ENCODE assay signal across 21 cellular contexts in the genomic region with DNA sequence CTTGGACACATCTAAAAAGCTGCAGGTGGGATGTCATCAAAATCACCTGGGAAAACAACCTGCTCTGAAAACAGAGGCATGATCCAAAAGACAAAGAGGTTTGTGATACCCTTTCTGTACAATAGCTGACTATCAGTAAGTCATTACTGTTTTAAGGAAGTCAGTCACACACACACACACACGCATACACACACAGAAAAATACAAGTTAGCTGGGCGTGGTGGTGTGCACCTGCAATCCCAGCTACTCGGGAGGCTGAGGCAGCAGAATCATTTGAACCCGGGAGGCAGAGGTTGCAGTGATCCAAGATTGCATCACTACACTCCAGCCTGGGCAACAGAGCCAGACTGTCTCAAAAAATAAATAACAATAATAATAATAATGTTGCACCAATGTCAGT. TPM values are rescaled to one million over a fixed set of nuclear protein-coding genes. Genes with fewer than 3 reads are reported as not detected.
"Had no signal": no experiment of that assay in that cellular context is flagged by ENCODE, and none has a peak within 500 bp of the region (broad histone marks: within the 10 kb centered on the region; RNA-seq: fewer than 3 reads in every experiment).

No MANE protein-coding gene starts in this region.

- H3K9me3 Mint-ChIP-seq: dendritic cell treated with granulocyte-macrophage colony-stimulating factor and Interleukin-4, amounts not matched to agents 40 ng/mL and 50 ng/mL, for 4 days; effector memory CD8-positive, alpha-beta T cell; endodermal cell had no signal

- H3K36me3 ChIP-seq: colonic mucosa, esophagus squamous epithelium, gastrocnemius medialis, heart right ventricle, left lung, lower lobe of right lung had no signal

- ATAC-seq: esophagus mucosa had no signal

- H3K27ac ChIP-seq: colonic mucosa, epithelial cell of prostate, heart right ventricle, left lung, lower lobe of right lung had no signal

- DNase-seq: colonic mucosa; cortex of kidney; effector CD8-positive, alpha-beta T cell; effector memory CD8-positive, alpha-beta T cell; endodermal cell; esophagus squamous epithelium; gastrocnemius medialis; glutamatergic neuron; heart right ventricle; left cardiac atrium; left lung; left ventricle myocardium superior; lower lobe of right lung had no signal

- FAIRE-seq: keratinocyte had no signal

- H3K27me3 ChIP-seq: colonic mucosa, esophagus squamous epithelium, gastrocnemius medialis had no signal

- H3K9me3 ChIP-seq: colonic mucosa, esophagus squamous epithelium, gastrocnemius medialis, heart right ventricle, left lung, lower lobe of right lung had no signal

- H3K4me3 Mint-ChIP-seq: dendritic cell treated with granulocyte-macrophage colony-stimulating factor and Interleukin-4, amounts not matched to agents 40 ng/mL and 50 ng/mL, for 4 days; effector memory CD8-positive, alpha-beta T cell; endodermal cell had no signal

- H3K4me1 ChIP-seq: colonic mucosa had no signal

- H3K4me3 ChIP-seq: colonic mucosa, esophagus squamous epithelium, gastrocnemius medialis, heart right ventricle, left lung, lower lobe of right lung had no signal

- H3K27ac Mint-ChIP-seq: dendritic cell treated with granulocyte-macrophage colony-stimulating factor and Interleukin-4, amounts not matched to agents 40 ng/mL and 50 ng/mL, for 4 days; endodermal cell had no signal

RNA-seq across cellular contexts. Expression of a gene that starts 30.3 kb away (rescaled TPM):
- total RNA-seq: esophagus mucosa, gastrocnemius medialis, glomerular endothelial cell, heart right ventricle, left cardiac atrium, left ventricle myocardium superior, lower leg skin, lung microvascular endothelial cell, mononuclear cell had no signal
